In genomic region chr13:104937881-104938280, GRCh38 we compare ENCODE assay signal across 16 cellular contexts.
DNase-seq lines count a peak whose midpoint lies in the region; ATAC-seq and TF ChIP-seq lines count a peak whose summit lies in the region.
"Had no signal": no experiment of that assay in that cellular context is flagged by ENCODE, and none has a peak within 500 bp of the region (broad histone marks: within the 10 kb centered on the region; RNA-seq: fewer than 3 reads in every experiment).

No MANE protein-coding gene starts in this region.

- H3K4me2 ChIP-seq in Karpas-422 (ENCODE audit: low read depth, low read length, poor library complexity, severe bottlenecking), result no peak overlapping the region
- H3K4me2 ChIP-seq: BLaER1 had no signal

- H3K27me3 ChIP-seq in Karpas-422 (ENCODE audit: low read length), result no peaks in the 10 kb centered on the region
- H3K27me3 ChIP-seq in adipocyte (replicated peaks; ENCODE audit: control insufficient read depth, insufficient read depth, low read length), result no peaks in the 10 kb centered on the region
- no peaks in the 10 kb centered on the region for H3K27me3 ChIP-seq in prostate gland (replicated peaks; ENCODE audit: insufficient read depth)
- H3K27me3 ChIP-seq in CD8-positive, alpha-beta memory T cell (ENCODE audit: insufficient read depth, low read length, poor library complexity, severe bottlenecking), result no peaks in the 10 kb centered on the region
- H3K27me3 ChIP-seq: BLaER1, SJSA1 had no signal

- no peak for TF ChIP-seq POLR2A in prostate gland (IDR thresholded peaks at IDR 0.05)

- intact Hi-C loops in prostate gland (cut with DNase I), result no loop called here

- no peak for TF ChIP-seq CTCF in prostate gland (IDR thresholded peaks at IDR 0.05)

- no peak overlapping the region for H3K27ac ChIP-seq in Karpas-422 (ENCODE audit: low read length)
- H3K27ac ChIP-seq in prostate gland, result no peak overlapping the region
- H3K27ac ChIP-seq in CD8-positive, alpha-beta memory T cell (ENCODE audit: low read depth, low read length), result no peak overlapping the region
- H3K27ac ChIP-seq: BLaER1, SJSA1 had no signal

- H3K4me1 ChIP-seq in Karpas-422 (ENCODE audit: low read length), result no peaks in the 10 kb centered on the region
- H3K4me1 ChIP-seq in adipocyte (ENCODE audit: control insufficient read depth, insufficient read depth, low read length), result no peaks in the 10 kb centered on the region
- no peaks in the 10 kb centered on the region for H3K4me1 ChIP-seq in prostate gland (replicated peaks)
- no peaks in the 10 kb centered on the region for H3K4me1 ChIP-seq in CD8-positive, alpha-beta memory T cell (ENCODE audit: insufficient read depth, low read length)
- H3K4me1 ChIP-seq: BLaER1, SJSA1 had no signal

- H3K4me3 ChIP-seq in Karpas-422 (ENCODE audit: low read length), result no peak overlapping the region
- H3K4me3 ChIP-seq in adipocyte (ENCODE audit: low read length), result no peak overlapping the region
- no peak overlapping the region for H3K4me3 ChIP-seq in prostate gland
- H3K4me3 ChIP-seq in CD8-positive, alpha-beta memory T cell (ENCODE audit: low read length), result no peak overlapping the region
- H3K4me3 ChIP-seq: BLaER1, SJSA1 had no signal

- no peak overlapping the region for H3K27ac Mint-ChIP-seq in CD8-positive, alpha-beta memory T cell

- H3K4me1 Mint-ChIP-seq in CD8-positive, alpha-beta memory T cell, result no peaks in the 10 kb centered on the region
- H3K4me1 Mint-ChIP-seq: H9 had no signal

- peaks cover 0 to 8% (median 0%) of the 10 kb centered on the region in 5 donors for H3K9me3 Mint-ChIP-seq in CD8-positive, alpha-beta memory T cell

- H3K79me2 ChIP-seq in Karpas-422 (ENCODE audit: low read length), result no peaks in the 10 kb centered on the region

- H4K20me1 ChIP-seq in Karpas-422 (ENCODE audit: insufficient read depth, low read depth, low read length), result no peaks in the 10 kb centered on the region
- H4K20me1 ChIP-seq: BLaER1 had no signal

- H3K27me3 Mint-ChIP-seq in CD8-positive, alpha-beta memory T cell, result no peaks in the 10 kb centered on the region

- no peak for ATAC-seq in GM21528 (IDR thresholded peaks at IDR 0.05; ENCODE audit: low FRiP score, unreplicated experiment)

- no peak overlapping the region for H3K4me3 Mint-ChIP-seq in CD8-positive, alpha-beta memory T cell
- H3K4me3 Mint-ChIP-seq: H9 had no signal

- no peaks in the 10 kb centered on the region for H3K36me3 Mint-ChIP-seq in CD8-positive, alpha-beta memory T cell

- DNase-seq in Daoy (ENCODE audit: low read depth) (peak; percentile 3), Karpas-422 (no peak), adipocyte (ENCODE audit: low read depth) (peak; percentile 36), iris pigment epithelial cell (ENCODE audit: low read depth) (peak; percentile 32), prostate gland (ENCODE audit: low spot score) (no peak), NCI-H1105 treated with DMSO at 0.1 percent for 48 hours (lab: John Stamatoyannopoulos, UW) (no peak)
- DNase-seq in CD8-positive, alpha-beta memory T cell, result no peak
- DNase-seq: DND-41, H9, NCI-H1092, NCI-H187, NCI-H345, NCI-H69 had no signal

- H3K9ac ChIP-seq in Karpas-422 (ENCODE audit: low read length), result no peak overlapping the region
- H3K9ac ChIP-seq in adipocyte (ENCODE audit: low read length), result no peak overlapping the region
- H3K9ac ChIP-seq: BLaER1 had no signal

- H3K9me2 ChIP-seq in Karpas-422 (replicated peaks; ENCODE audit: insufficient read depth, low read length), result 0 out of 2 replicates have a peak, but pooled peaks cover 3% of the 10 kb centered on the region

- POLR2A ChIA-PET in CD8-positive, alpha-beta memory T cell (lab: Charles Lee), result no interaction called here

- WGBS in prostate gland, result 81% methylated on average over 7 of the region's 7 CpGs

- peak overlapping the region; percentile 18; the same call in 1 of the 2 replicates for H2AFZ ChIP-seq in Karpas-422 (ENCODE audit: low read length)

- H3K9me3 ChIP-seq in Karpas-422 (ENCODE audit: low read length) (peaks cover 9% of the 10 kb centered on the region; the same call in 1 of the 2 replicates), adipocyte (ENCODE audit: control insufficient read depth, low read length) (no peaks in the 10 kb centered on the region), prostate gland (no peaks in the 10 kb centered on the region)
- no peaks in the 10 kb centered on the region for H3K9me3 ChIP-seq in CD8-positive, alpha-beta memory T cell (ENCODE audit: low read length)
- H3K9me3 ChIP-seq: BLaER1, SJSA1 had no signal

- CTCF ChIA-PET in CD8-positive, alpha-beta memory T cell (lab: Charles Lee), result no interaction called here

- H3K36me3 ChIP-seq in Karpas-422 (ENCODE audit: insufficient read depth, low read length) (no peaks in the 10 kb centered on the region), adipocyte (ENCODE audit: control insufficient read depth, insufficient read depth, low read length, severe bottlenecking) (no peaks in the 10 kb centered on the region), prostate gland (no peaks in the 10 kb centered on the region)
- no peaks in the 10 kb centered on the region for H3K36me3 ChIP-seq in CD8-positive, alpha-beta memory T cell (ENCODE audit: insufficient read depth, low read length)
- H3K36me3 ChIP-seq: BLaER1, SJSA1 had no signal

Comparison
In these comparisons a context has a peak if more than half of its experiments do, and no peak if none do; other contexts are left out.
1. DNase-seq: peak in Daoy (single experiment), adipocyte (single experiment) and iris pigment epithelial cell (single experiment); none in Karpas-422 (single experiment), prostate gland (single experiment), CD8-positive, alpha-beta memory T cell (0 of 5) and NCI-H1105 treated with DMSO at 0.1 percent for 48 hours (single experiment).